In genomic region chr6:148265058-148265457, GRCh38 we compare ENCODE assay signal across 15 cellular contexts.
A peak's percentile ranks its signal among the peaks of the same experiment; 100 is the strongest.
DNase-seq lines count a peak whose midpoint lies in the region; ATAC-seq and TF ChIP-seq lines count a peak whose summit lies in the region.
"Had no signal": no experiment of that assay in that cellular context is flagged by ENCODE, and none has a peak within 500 bp of the region (broad histone marks: within the 10 kb centered on the region; RNA-seq: fewer than 3 reads in every experiment).

No MANE protein-coding gene starts in this region.

- no peak overlapping the region for H3T11ph ChIP-seq in H9 (ENCODE audit: low read length)

- H2BK120ac ChIP-seq in H9 (ENCODE audit: low read depth, low read length, poor library complexity, severe bottlenecking), result peak overlapping the region; percentile 23

- H3K36me3 Mint-ChIP-seq in H9 (ENCODE audit: insufficient read depth in 1 of 3, low read depth in 3 of 3), result no peaks in the 10 kb centered on the region
- H3K36me3 Mint-ChIP-seq in WTC11, result no peaks in the 10 kb centered on the region
- H3K36me3 Mint-ChIP-seq: CD14-positive monocyte had no signal

- H3K4me3 Mint-ChIP-seq in H9, result no peak overlapping the region
- no peak overlapping the region for H3K4me3 Mint-ChIP-seq in WTC11
- H3K4me3 Mint-ChIP-seq: CD14-positive monocyte had no signal

- peak; percentile 45 for ATAC-seq in WTC11

- H3K79me1 ChIP-seq in H9 (ENCODE audit: insufficient read depth, low read depth, low read length, poor library complexity, severe bottlenecking), result no peaks in the 10 kb centered on the region

- no peak overlapping the region for H2BK12ac ChIP-seq in H9 (ENCODE audit: insufficient read length, low read depth, low read length)

- no peak overlapping the region for H2AK5ac ChIP-seq in H9 (ENCODE audit: insufficient read length, low read length)

- no CpG with 5 or more reads among the region's 2 CpGs for WGBS in H9 (ENCODE audit: extremely low coverage, insufficient read length, low lambda C conversion rate)
- 58 to 65% methylated on average over 2 of the region's 2 CpGs for WGBS in thyroid gland, 2 donors

- no peak overlapping the region for H2BK20ac ChIP-seq in H9 (ENCODE audit: low read depth, low read length, poor library complexity, severe bottlenecking)

- H3K27ac Mint-ChIP-seq in H9, result no peak overlapping the region
- no peak overlapping the region for H3K27ac Mint-ChIP-seq in WTC11
- H3K27ac Mint-ChIP-seq: CD14-positive monocyte had no signal

- no peak overlapping the region for H4K5ac ChIP-seq in H9 (ENCODE audit: insufficient read length, low read depth, low read length)

- CTCF ChIA-PET in WTC11 (lab: Charles Lee), result interaction anchor here (0.7 kb wide), 1 partner anchor 915 kb away, joined by 3 read pairs; no protein-coding TSS in a partner anchor

- TF ChIP-seq POLR2A in thyroid gland (IDR thresholded peaks at IDR 0.05), result no peak

- H3K14ac ChIP-seq in H9 (ENCODE audit: insufficient read depth, low read length), result no peak overlapping the region

- TF ChIP-seq CTCF in H9 (conservative IDR thresholded peaks at IDR 0.05) (no peak), WTC11 (IDR thresholded peaks at IDR 0.05) (no peak), thyroid gland (IDR thresholded peaks at IDR 0.05) (no peak)

- H3K4me1 Mint-ChIP-seq in H9 (peaks cover 35 to 38% of the 10 kb centered on the region in 2 experiments), WTC11 (peaks cover 43% of the 10 kb centered on the region)
- H3K4me1 Mint-ChIP-seq: CD14-positive monocyte had no signal

- no peaks in the 10 kb centered on the region for H3K79me2 ChIP-seq in H9 (ENCODE audit: insufficient read depth, low read length)

- H4K91ac ChIP-seq in H9 (ENCODE audit: insufficient read length, low read depth, low read length), result no peak overlapping the region

- no peak overlapping the region for H2BK15ac ChIP-seq in H9 (ENCODE audit: low read depth, low read length)

- H3K23me2 ChIP-seq in H9 (ENCODE audit: insufficient read length, low read depth, low read length, poor library complexity, severe bottlenecking), result no peaks in the 10 kb centered on the region

- POLR2A ChIA-PET in WTC11 (lab: Charles Lee), result no interaction called here

- H4K20me1 ChIP-seq in H9 (ENCODE audit: control insufficient read depth, insufficient read depth, insufficient read length), result no peaks in the 10 kb centered on the region

- H3K36me3 ChIP-seq in thyroid gland, result no peaks in the 10 kb centered on the region
- H3K36me3 ChIP-seq: SJSA1 had no signal

- no peak overlapping the region for H2BK5ac ChIP-seq in H9 (ENCODE audit: insufficient read length, low read length)

- no peak overlapping the region for H3K56ac ChIP-seq in H9 (ENCODE audit: insufficient read length, low read depth, low read length)

- H3K23ac ChIP-seq in H9 (ENCODE audit: insufficient read length, low read depth, low read length), result no peak overlapping the region

- DNase-seq in H9, result no peak
- DNase-seq in WTC11 (ENCODE audit: low spot score), result no peak
- DNase-seq in left kidney (ENCODE audit: low read depth, low spot score), result peak; percentile 55
- DNase-seq in thyroid gland, result peak; percentile 49 to 56
- no peak for DNase-seq in mesenteric fat pad (ENCODE audit: low spot score)
- DNase-seq in germinal center (ENCODE audit: low spot score), result no peak
- no peak for DNase-seq in activated naive CD4-positive, alpha-beta T cell treated with Interleukin-2 at 50 U/mL for 16 hours
- DNase-seq: DMS79, GDM1, GOT3, NCI-H2029, NCI-H510A treated with DMSO at 0.1 percent for 48 hours, RPMI8226 had no signal

- no peak overlapping the region for H3K4me2 ChIP-seq in H9 (ENCODE audit: insufficient read depth, insufficient read length, low read length)

- no peak overlapping the region for H3K9ac ChIP-seq in H9 (ENCODE audit: extremely low read depth, insufficient read length, low read length)

- no peak overlapping the region for H3K4me3 ChIP-seq in thyroid gland (replicated peaks in 1 of 3)
- H3K4me3 ChIP-seq: SJSA1 had no signal

- H2AFZ ChIP-seq in H9 (ENCODE audit: low read length), result no peak overlapping the region

- H3K9me3 Mint-ChIP-seq in H9 (no peaks in the 10 kb centered on the region), WTC11 (no peaks in the 10 kb centered on the region)
- H3K9me3 Mint-ChIP-seq: CD14-positive monocyte had no signal

- H3K27ac ChIP-seq in H9 (ENCODE audit: insufficient read length, low read depth, low read length) (no peak overlapping the region), thyroid gland (peak overlapping the region in 2 of 3 donors; percentile 61 to 76)
- H3K27ac ChIP-seq: SJSA1 had no signal

- no peak overlapping the region for H4K8ac ChIP-seq in H9 (replicated peaks; ENCODE audit: insufficient read length, low read depth, low read length)

- H3K27me3 ChIP-seq in H9 (ENCODE audit: insufficient read depth, low read length) (no peaks in the 10 kb centered on the region), thyroid gland (no peaks in the 10 kb centered on the region)
- H3K27me3 ChIP-seq: SJSA1 had no signal

- intact Hi-C loops in thyroid gland (cut with DNase I), result no loop called here

- H3K4ac ChIP-seq in H9 (ENCODE audit: low read depth, low read length), result no peak overlapping the region

- H3K9me3 ChIP-seq in H9 (ENCODE audit: control insufficient read depth, low read depth, low read length) (no peaks in the 10 kb centered on the region), thyroid gland (no peaks in the 10 kb centered on the region)
- H3K9me3 ChIP-seq: SJSA1 had no signal

- peaks cover 11% of the 10 kb centered on the region for H3K4me1 ChIP-seq in H9 (ENCODE audit: insufficient read depth, low read length)
- peaks cover 30 to 32% of the 10 kb centered on the region in 2 donors for H3K4me1 ChIP-seq in thyroid gland

- H3K18ac ChIP-seq in H9 (ENCODE audit: insufficient read length, low read depth, low read length), result no peak overlapping the region

- H3K27me3 Mint-ChIP-seq in H9 (ENCODE audit: low read depth) (peaks cover 6% of the 10 kb centered on the region), WTC11 (ENCODE audit: low read depth) (no peaks in the 10 kb centered on the region)

TF ChIP-seq in WTC11, 78 proteins besides CTCF, POLR2A, EP300 and RAD21:
- TF ChIP-seq RELA (CRISPR knock-in tag; IDR thresholded peaks at IDR 0.05; ENCODE audit: borderline replicate concordance) (no peak), FOXJ3 (CRISPR knock-in tag; IDR thresholded peaks at IDR 0.05; ENCODE audit: borderline replicate concordance) (no peak), MYBL2 (CRISPR knock-in tag; IDR thresholded peaks at IDR 0.05) (no peak), FOXK1 (CRISPR knock-in tag; IDR thresholded peaks at IDR 0.05) (no peak), CREB1 (CRISPR knock-in tag; IDR thresholded peaks at IDR 0.05) (no peak), PREB (CRISPR knock-in tag; IDR thresholded peaks at IDR 0.05; ENCODE audit: borderline replicate concordance) (no peak)

Comparison
In these comparisons a context has a peak if more than half of its experiments do, and no peak if none do; other contexts are left out.
1. DNase-seq: peak in left kidney (single experiment) and thyroid gland (2 of 2); none in H9 (single experiment), WTC11 (single experiment), mesenteric fat pad (single experiment), germinal center (single experiment) and activated naive CD4-positive, alpha-beta T cell treated with Interleukin-2 at 50 U/mL for 16 hours (single experiment).